Comparison of ENCODE assay signal across 37 cellular contexts in the genomic region with DNA sequence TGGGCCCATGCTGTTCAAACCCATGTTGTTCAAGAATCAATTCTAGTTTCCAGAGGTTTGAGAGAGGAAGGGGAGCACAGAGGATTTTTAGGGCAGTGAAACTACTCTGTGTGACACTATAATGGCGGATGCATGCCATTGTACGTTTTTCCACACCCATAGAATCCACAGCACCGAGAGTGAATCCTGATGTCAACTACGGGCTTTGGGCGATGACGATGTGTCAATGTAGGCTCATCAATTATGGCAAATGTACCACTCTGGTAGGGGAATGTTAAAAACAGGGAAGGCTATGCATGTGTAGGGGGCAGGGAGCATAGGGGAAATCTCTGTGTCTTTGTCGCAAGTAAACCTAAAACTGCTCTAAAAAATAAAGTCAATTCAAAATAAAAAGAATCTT.
"Had no signal": no experiment of that assay in that cellular context is flagged by ENCODE, and none has a peak within 500 bp of the region (broad histone marks: within the 10 kb centered on the region; RNA-seq: fewer than 3 reads in every experiment).

No MANE protein-coding gene starts in this region.

- H3K36me3 ChIP-seq: ascending aorta, cardiac muscle cell had no signal

- H3K4me3 Mint-ChIP-seq: activated CD4-positive, alpha-beta memory T cell treated with anti-CD3 and anti-CD28 coated beads for 36 hours; activated CD4-positive, alpha-beta T cell treated with anti-CD3 and anti-CD28 coated beads for 36 hours; activated CD8-positive, alpha-beta memory T cell treated with anti-CD3 and anti-CD28 coated beads, Interleukin-2, amount 10 ng/mL, durations not matched to agents 7 days and 5 days; activated CD8-positive, alpha-beta T cell treated with anti-CD3 and anti-CD28 coated beads for 36 hours; activated naive CD4-positive, alpha-beta T cell treated with anti-CD3 and anti-CD28 coated beads, Interleukin-2, amount 10 ng/mL, durations not matched to agents 7 days and 5 days; activated naive CD4-positive, alpha-beta T cell treated with anti-CD3 and anti-CD28 coated beads, Interleukin-2, amount 50 U/mL, for 24 hours; activated naive CD8-positive, alpha-beta T cell; activated naive CD8-positive, alpha-beta T cell treated with anti-CD3 and anti-CD28 coated beads, Interleukin-2, amount 10 ng/mL, durations not matched to agents 7 days and 5 days; activated naive CD8-positive, alpha-beta T cell treated with anti-CD3 and anti-CD28 coated beads, Interleukin-2, amount 50 U/mL, for 24 hours; activated T-cell treated with anti-CD3 and anti-CD28 coated beads, Interleukin-2, amount 50 U/mL, for 24 hours; brain; central memory CD8-positive, alpha-beta T cell; T-helper 1 cell treated with Interleukin-12 subunit alpha and Interleukin-12 subunit beta and Interleukin-4 antibody, amounts not matched to agents 30 μg/mL and 1 μg/mL, for 36 hours; T-helper 2 cell treated with Interferon-gamma antibody and Interleukin-4, amounts not matched to agents 5 μg/mL and 100 μg/mL, for 36 hours; WTC11 had no signal

- H3K4me3 ChIP-seq: ascending aorta, cardiac muscle cell had no signal

- H3K4me1 ChIP-seq: ascending aorta had no signal

- H3K27me3 ChIP-seq: ascending aorta, cardiac muscle cell had no signal

- H3K27ac Mint-ChIP-seq: activated CD4-positive, alpha-beta memory T cell treated with anti-CD3 and anti-CD28 coated beads for 36 hours; activated CD4-positive, alpha-beta T cell treated with anti-CD3 and anti-CD28 coated beads for 36 hours; activated CD8-positive, alpha-beta memory T cell treated with anti-CD3 and anti-CD28 coated beads, Interleukin-2, amount 10 ng/mL, durations not matched to agents 7 days and 5 days; activated CD8-positive, alpha-beta T cell treated with anti-CD3 and anti-CD28 coated beads for 36 hours; activated naive CD4-positive, alpha-beta T cell treated with anti-CD3 and anti-CD28 coated beads, Interleukin-2, amount 10 ng/mL, durations not matched to agents 7 days and 5 days; activated naive CD4-positive, alpha-beta T cell treated with anti-CD3 and anti-CD28 coated beads, Interleukin-2, amount 50 U/mL, for 24 hours; activated naive CD8-positive, alpha-beta T cell; activated naive CD8-positive, alpha-beta T cell treated with anti-CD3 and anti-CD28 coated beads, Interleukin-2, amount 10 ng/mL, durations not matched to agents 7 days and 5 days; activated naive CD8-positive, alpha-beta T cell treated with anti-CD3 and anti-CD28 coated beads, Interleukin-2, amount 50 U/mL, for 24 hours; activated T-cell treated with anti-CD3 and anti-CD28 coated beads, Interleukin-2, amount 50 U/mL, for 24 hours; activated T-helper 2 cell treated with anti-CD3 and anti-CD28 coated beads, Interferon-gamma antibody, Interleukin-2, Interleukin-4, amounts not matched to agents 10 μg/mL and 5 μg/mL and 100 μg/mL, durations not matched to agents 14 hours and 24 hours and 36 hours; brain; T-helper 1 cell treated with Interleukin-12 subunit alpha and Interleukin-12 subunit beta and Interleukin-4 antibody, amounts not matched to agents 30 μg/mL and 1 μg/mL, for 36 hours; T-helper 2 cell treated with Interferon-gamma antibody and Interleukin-4, amounts not matched to agents 5 μg/mL and 100 μg/mL, for 36 hours; WTC11 had no signal

- H3K36me3 Mint-ChIP-seq: activated CD4-positive, alpha-beta memory T cell treated with anti-CD3 and anti-CD28 coated beads for 36 hours; activated naive CD4-positive, alpha-beta T cell treated with anti-CD3 and anti-CD28 coated beads, Interleukin-2, amount 10 ng/mL, durations not matched to agents 7 days and 5 days; activated naive CD4-positive, alpha-beta T cell treated with anti-CD3 and anti-CD28 coated beads, Interleukin-2, amount 50 U/mL, for 24 hours; activated naive CD8-positive, alpha-beta T cell; activated naive CD8-positive, alpha-beta T cell treated with anti-CD3 and anti-CD28 coated beads, Interleukin-2, amount 10 ng/mL, durations not matched to agents 7 days and 5 days; brain; WTC11 had no signal

- H3K4me1 Mint-ChIP-seq: WTC11 had no signal

- H3K9me3 ChIP-seq: ascending aorta had no signal

- DNase-seq: activated CD4-positive, alpha-beta memory T cell treated with anti-CD3 and anti-CD28 coated beads for 36 hours; activated CD4-positive, alpha-beta T cell treated with anti-CD3 and anti-CD28 coated beads for 1 hour; activated CD4-positive, alpha-beta T cell treated with anti-CD3 and anti-CD28 coated beads for 36 hours; activated CD4-positive, alpha-beta T cell treated with anti-CD3 and anti-CD28 coated beads for 48 hours; activated CD4-positive, alpha-beta T cell treated with anti-CD3 and anti-CD28 coated beads, Interleukin-2, amount 50 U/mL, for 1 hour; activated CD4-positive, alpha-beta T cell treated with anti-CD3 and anti-CD28 coated beads, Interleukin-2, amount 50 U/mL, for 4 hours; activated CD4-positive, CD25-positive, alpha-beta regulatory T cell; activated CD8-positive, alpha-beta memory T cell treated with anti-CD3 and anti-CD28 coated beads for 24 hours; activated CD8-positive, alpha-beta memory T cell treated with anti-CD3 and anti-CD28 coated beads, Interleukin-2, amount 10 ng/mL, durations not matched to agents 7 days and 5 days; activated CD8-positive, alpha-beta memory T cell treated with anti-CD3 and anti-CD28 coated beads, Interleukin-2, amount 50 U/mL, for 48 hours; activated CD8-positive, alpha-beta T cell treated with anti-CD3 and anti-CD28 coated beads for 36 hours; activated effector memory CD4-positive, alpha-beta T cell treated with Interleukin-2 at 50 U/mL for 16 hours; activated gamma-delta T cell; activated naive CD4-positive, alpha-beta T cell treated with anti-CD3 and anti-CD28 coated beads, Interleukin-2, amount 10 ng/mL, durations not matched to agents 7 days and 5 days; activated naive CD4-positive, alpha-beta T cell treated with Interleukin-2 at 50 U/mL for 16 hours; activated naive CD8-positive, alpha-beta T cell treated with anti-CD3 and anti-CD28 coated beads, Interleukin-2, amount 10 ng/mL, durations not matched to agents 7 days and 5 days; activated naive CD8-positive, alpha-beta T cell treated with anti-CD3 and anti-CD28 coated beads, Interleukin-2, amount 50 U/mL, for 24 hours; activated T-cell treated with anti-CD3 and anti-CD28 coated beads, Interleukin-2, amount 50 U/mL, for 24 hours; activated T-cell treated with anti-CD3 and anti-CD28 coated beads, Interleukin-2, amount 50 U/mL, for 48 hours; amygdala; anterior cingulate cortex; caudate nucleus; cerebellar nuclear complex; T-helper 1 cell; T-helper 2 cell; T-helper 9 cell had no signal

- H3K27me3 Mint-ChIP-seq: activated CD4-positive, alpha-beta memory T cell treated with anti-CD3 and anti-CD28 coated beads for 36 hours; activated CD4-positive, alpha-beta T cell treated with anti-CD3 and anti-CD28 coated beads for 36 hours; activated CD8-positive, alpha-beta T cell treated with anti-CD3 and anti-CD28 coated beads for 36 hours; activated naive CD4-positive, alpha-beta T cell treated with anti-CD3 and anti-CD28 coated beads, Interleukin-2, amount 50 U/mL, for 24 hours; activated naive CD8-positive, alpha-beta T cell; activated naive CD8-positive, alpha-beta T cell treated with anti-CD3 and anti-CD28 coated beads, Interleukin-2, amount 50 U/mL, for 24 hours; activated T-cell treated with anti-CD3 and anti-CD28 coated beads, Interleukin-2, amount 50 U/mL, for 24 hours; central memory CD8-positive, alpha-beta T cell had no signal

- H3K9me3 Mint-ChIP-seq: activated CD4-positive, alpha-beta memory T cell treated with anti-CD3 and anti-CD28 coated beads for 36 hours; activated CD8-positive, alpha-beta T cell treated with anti-CD3 and anti-CD28 coated beads for 36 hours; activated naive CD4-positive, alpha-beta T cell treated with anti-CD3 and anti-CD28 coated beads, Interleukin-2, amount 10 ng/mL, durations not matched to agents 7 days and 5 days; activated naive CD4-positive, alpha-beta T cell treated with anti-CD3 and anti-CD28 coated beads, Interleukin-2, amount 50 U/mL, for 24 hours; activated naive CD8-positive, alpha-beta T cell treated with anti-CD3 and anti-CD28 coated beads, Interleukin-2, amount 10 ng/mL, durations not matched to agents 7 days and 5 days; activated naive CD8-positive, alpha-beta T cell treated with anti-CD3 and anti-CD28 coated beads, Interleukin-2, amount 50 U/mL, for 24 hours; activated T-cell treated with anti-CD3 and anti-CD28 coated beads, Interleukin-2, amount 50 U/mL, for 24 hours; activated T-helper 2 cell treated with anti-CD3 and anti-CD28 coated beads, Interferon-gamma antibody, Interleukin-2, Interleukin-4, amounts not matched to agents 10 μg/mL and 5 μg/mL and 100 μg/mL, durations not matched to agents 14 hours and 24 hours and 36 hours; central memory CD8-positive, alpha-beta T cell; T-helper 1 cell treated with Interleukin-12 subunit alpha and Interleukin-12 subunit beta and Interleukin-4 antibody, amounts not matched to agents 30 μg/mL and 1 μg/mL, for 36 hours; T-helper 2 cell treated with Interferon-gamma antibody and Interleukin-4, amounts not matched to agents 5 μg/mL and 100 μg/mL, for 36 hours; WTC11 had no signal

- H3K27ac ChIP-seq: ascending aorta, cardiac muscle cell, VCaP had no signal
